In the genomic region with DNA sequence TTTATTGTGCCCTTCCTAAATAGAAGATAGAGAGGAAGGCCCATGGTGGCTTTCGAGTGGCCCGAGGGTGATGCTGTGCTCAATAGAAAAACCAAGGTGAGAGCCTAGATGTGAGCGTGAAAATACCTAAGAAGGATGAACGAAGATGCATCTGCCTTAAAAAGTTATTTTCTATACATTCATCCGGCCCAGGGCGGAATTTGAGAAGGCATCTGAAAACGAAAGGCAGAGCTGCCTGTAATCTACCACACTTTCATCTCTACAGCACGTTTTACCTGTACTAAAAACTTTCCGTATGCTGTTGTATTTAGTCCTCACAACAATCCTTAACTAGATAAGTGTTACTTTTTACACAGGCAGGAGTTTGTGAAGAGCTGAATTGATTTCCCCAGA, we compare ENCODE assay signal across 8 cellular contexts. TPM values are rescaled to one million over a fixed set of nuclear protein-coding genes. Genes with fewer than 3 reads are reported as not detected.
A peak's percentile ranks its signal among the peaks of the same experiment; 100 is the strongest.
DNase-seq lines count a peak whose midpoint lies in the region; ATAC-seq and TF ChIP-seq lines count a peak whose summit lies in the region.

No MANE protein-coding gene starts in this region.

- H2AFZ ChIP-seq in ACC112 (ENCODE audit: low read length, unreplicated experiment), result peak overlapping the region; percentile 84
- no peak overlapping the region for H2AFZ ChIP-seq in mesenchymal stem cell (ENCODE audit: low read depth, low read length)

- no peaks in the 10 kb centered on the region for H3K27me3 ChIP-seq in ACC112 (ENCODE audit: insufficient read depth, low read length)
- no peaks in the 10 kb centered on the region for H3K27me3 ChIP-seq in mesenchymal stem cell (ENCODE audit: control insufficient read depth in 1 of 2, insufficient read depth in 1 of 2, low read length in 2 of 2)

- WGBS in mesenchymal stem cell, result 6% methylated on average over 8 of the region's 9 CpGs

- ATAC-seq in activated naive CD4-positive, alpha-beta T cell treated with anti-CD3 and anti-CD28 coated beads, Interleukin-2, amount 50 U/mL, for 72 hours, result no peak
- ATAC-seq in HG02759 (IDR thresholded peaks at IDR 0.05; ENCODE audit: unreplicated experiment) (no peak), GM21576 (IDR thresholded peaks at IDR 0.05; ENCODE audit: unreplicated experiment) (no peak)

- H3K27me3 Mint-ChIP-seq in HFFc6 (ENCODE audit: insufficient read depth), result peaks cover 3% of the 10 kb centered on the region

- H3K27ac Mint-ChIP-seq in HFFc6, result peak overlapping the region; percentile 50; the same call in 1 of the 2 replicates
- peak overlapping the region; percentile 93 to 96 for H3K27ac Mint-ChIP-seq in activated naive CD4-positive, alpha-beta T cell treated with anti-CD3 and anti-CD28 coated beads, Interleukin-2, amount 50 U/mL, for 72 hours

- H3K27ac ChIP-seq in ACC112 (ENCODE audit: low read depth, low read length), result no peak overlapping the region; the same call in 1 of the 2 replicates
- no peak overlapping the region for H3K27ac ChIP-seq in mesenchymal stem cell (ENCODE audit: low read length, poor library complexity, severe bottlenecking)

- no peak overlapping the region for H4K91ac ChIP-seq in mesenchymal stem cell (ENCODE audit: low read length)

- H3K36me3 Mint-ChIP-seq in HFFc6 (ENCODE audit: low read depth), result peaks cover 5% of the 10 kb centered on the region; the same call in 1 of the 2 replicates
- peaks cover 41 to 44% of the 10 kb centered on the region in 2 donors for H3K36me3 Mint-ChIP-seq in activated naive CD4-positive, alpha-beta T cell treated with anti-CD3 and anti-CD28 coated beads, Interleukin-2, amount 50 U/mL, for 72 hours

- H3K79me1 ChIP-seq in mesenchymal stem cell (replicated peaks; ENCODE audit: low read length, poor library complexity, severe bottlenecking), result peaks cover 14% of the 10 kb centered on the region

- H3K9me3 ChIP-seq in mesenchymal stem cell (ENCODE audit: control insufficient read depth, low read length), result no peaks in the 10 kb centered on the region

- H3K36me3 ChIP-seq in ACC112 (ENCODE audit: insufficient read depth, low read length) (peaks cover 25% of the 10 kb centered on the region), mesenchymal stem cell (ENCODE audit: control insufficient read depth in 1 of 2, insufficient read depth in 2 of 2, low read depth in 1 of 2, low read length in 2 of 2) (peaks cover 0 to 45% of the 10 kb centered on the region in 2 experiments)

- peaks cover 32% of the 10 kb centered on the region for H3K79me2 ChIP-seq in ACC112 (ENCODE audit: control insufficient read depth, insufficient read depth, low read length, unreplicated experiment)

- no peak overlapping the region for H4K8ac ChIP-seq in mesenchymal stem cell (ENCODE audit: low read length)

- H3K4me3 ChIP-seq in ACC112 (ENCODE audit: low read depth, low read length), result peak overlapping the region; percentile 92
- peak overlapping the region in 1 of 2 experiments; percentile 95 for H3K4me3 ChIP-seq in mesenchymal stem cell (ENCODE audit: insufficient read depth in 1 of 2, low read depth in 1 of 2, low read length in 2 of 2)

- no peak overlapping the region for H2BK15ac ChIP-seq in mesenchymal stem cell (ENCODE audit: low read depth, poor library complexity, severe bottlenecking)

- no peak for TF ChIP-seq CTCF in HFFc6 (IDR thresholded peaks at IDR 0.05)

- H2AK5ac ChIP-seq in mesenchymal stem cell (ENCODE audit: low read length, severe bottlenecking), result no peak overlapping the region

- H3K4me2 ChIP-seq in mesenchymal stem cell (ENCODE audit: low read length, poor library complexity, severe bottlenecking), result peak overlapping the region; percentile 100

- no peak overlapping the region for H2BK12ac ChIP-seq in mesenchymal stem cell (ENCODE audit: low read length in 2 of 2)

- H3K4ac ChIP-seq in mesenchymal stem cell (ENCODE audit: low read depth in 1 of 2, low read length in 2 of 2), result no peak overlapping the region

- H2BK5ac ChIP-seq in mesenchymal stem cell (ENCODE audit: low read depth, low read length, poor library complexity, severe bottlenecking), result no peak overlapping the region

- DNase-seq in HFFc6 (no peak), mesenchymal stem cell (no peak), mucosa of gallbladder (ENCODE audit: low spot score) (no peak)
- DNase-seq in activated naive CD4-positive, alpha-beta T cell treated with anti-CD3 and anti-CD28 coated beads, Interleukin-2, amount 50 U/mL, for 72 hours (ENCODE audit: low spot score in 2 of 2), result peak in 1 of 2 donors; percentile 6
- no peak for DNase-seq in activated effector memory CD4-positive, alpha-beta T cell treated with Interleukin-2 at 50 U/mL for 16 hours

- H3K9me3 Mint-ChIP-seq in HFFc6, result no peaks in the 10 kb centered on the region
- H3K9me3 Mint-ChIP-seq in activated naive CD4-positive, alpha-beta T cell treated with anti-CD3 and anti-CD28 coated beads, Interleukin-2, amount 50 U/mL, for 72 hours, result no peaks in the 10 kb centered on the region

- no peak overlapping the region for H3K23ac ChIP-seq in mesenchymal stem cell (ENCODE audit: low read length in 2 of 2)

- no peak overlapping the region for H3K14ac ChIP-seq in mesenchymal stem cell (ENCODE audit: low read length in 2 of 2)

- no peak overlapping the region for H3K18ac ChIP-seq in mesenchymal stem cell (ENCODE audit: low read depth in 1 of 2, low read length in 2 of 2)

- peaks cover 41% of the 10 kb centered on the region for H3K4me1 Mint-ChIP-seq in HFFc6 (ENCODE audit: low read depth)

- peak overlapping the region; percentile 99 for H3K4me3 Mint-ChIP-seq in HFFc6

- peak overlapping the region; percentile 94 for H3K9ac ChIP-seq in mesenchymal stem cell (ENCODE audit: low read length)

- H2BK120ac ChIP-seq in mesenchymal stem cell (ENCODE audit: low read depth, low read length), result no peak overlapping the region

- H3K4me1 ChIP-seq in ACC112 (ENCODE audit: control insufficient read depth, insufficient read depth, low read length, unreplicated experiment) (peaks cover 13% of the 10 kb centered on the region), mesenchymal stem cell (ENCODE audit: control insufficient read depth, insufficient read depth, low read depth, low read length) (peaks cover 3% of the 10 kb centered on the region)

RNA-seq across cellular contexts. Expression of a gene that starts 1.4 kb away (rescaled TPM):
- total RNA-seq in HFFc6 (2021; fragmentation: NEBNext Ultra II Directional; extraction: Animal tissue kit (Norgen Biotek cat#: 25700)), result 100 to 1,000 TPM in 5 of 6 experiments, 10 to 100 TPM in 1; 86.0 to 130 (median 114) TPM
- 100 to 1,000 TPM; 314 to 423 TPM for total RNA-seq in activated naive CD4-positive, alpha-beta T cell treated with anti-CD3 and anti-CD28 coated beads, Interleukin-2, amount 50 U/mL, for 72 hours
- 62.3 TPM for polyA plus RNA-seq in mesenchymal stem cell (2013, experiment 1 of 2)
- polyA plus RNA-seq in mesenchymal stem cell (2013, experiment 2 of 2), result 64.5 TPM
- 95.0 TPM for total RNA-seq in mucosa of gallbladder
